ENCODE assay signal across 1 cellular context in the genomic region with DNA sequence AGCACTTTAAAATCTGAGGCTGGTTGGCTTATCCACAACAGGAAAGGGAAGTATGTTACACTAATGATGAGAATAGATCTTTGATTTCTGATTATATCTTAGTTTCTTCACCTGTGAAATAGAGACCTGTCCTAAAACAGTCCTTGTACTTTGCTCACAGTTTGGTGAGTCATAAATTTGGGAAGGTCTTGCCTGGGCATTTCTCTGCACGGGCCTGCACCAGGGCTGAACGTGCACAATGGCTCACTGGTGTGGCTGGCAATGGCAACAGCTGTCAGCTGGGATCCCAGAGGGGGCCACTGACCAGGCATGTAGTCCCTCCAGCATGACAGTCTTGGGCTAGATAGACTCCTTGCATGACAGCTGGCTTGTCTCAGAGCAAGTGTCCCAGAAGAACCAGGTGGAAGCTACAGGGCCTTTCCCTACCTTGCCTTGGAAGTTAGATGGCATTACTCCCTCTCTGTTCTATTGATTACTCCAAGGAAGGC.
TF ChIP-seq lines count a peak whose summit lies in the region.

No MANE protein-coding gene starts in this region.

TF ChIP-seq in H1, 55 proteins besides CTCF, POLR2A, EP300 and RAD21:
- TF ChIP-seq TCF12 (IDR thresholded peaks at IDR 0.05; ENCODE audit: low read depth, low read length) (no peak), SIN3A (conservative IDR thresholded peaks at IDR 0.05 in 1 of 2, IDR thresholded peaks at IDR 0.05 in 1 of 2; ENCODE audit: low read depth in 1 of 2, low read length in 2 of 2) (no peak), JUN (IDR thresholded peaks at IDR 0.05; ENCODE audit: low read depth, low read length) (no peak), MAX (IDR thresholded peaks at IDR 0.05) (no peak), RBBP5 (IDR thresholded peaks at IDR 0.05; ENCODE audit: borderline replicate concordance, low read depth, low read length) (no peak), GABPA (IDR thresholded peaks at IDR 0.05; ENCODE audit: borderline replicate concordance, insufficient read depth, low read length) (no peak), BRCA1 (IDR thresholded peaks at IDR 0.05; ENCODE audit: low read depth, low read length) (no peak), TEAD4 (IDR thresholded peaks at IDR 0.05; ENCODE audit: low read depth, low read length) (no peak), SIX5 (IDR thresholded peaks at IDR 0.05; ENCODE audit: low read depth, low read length) (no peak), EGR1 (IDR thresholded peaks at IDR 0.05; ENCODE audit: borderline replicate concordance, low read depth, low read length) (no peak), KDM5A (IDR thresholded peaks at IDR 0.05; ENCODE audit: low read length) (no peak), BCL11A (IDR thresholded peaks at IDR 0.05; ENCODE audit: low read depth in 2 of 2, low read length in 2 of 2) (no peak), NRF1 (IDR thresholded peaks at IDR 0.05; ENCODE audit: low read depth, low read length) (no peak), PHF8 (conservative IDR thresholded peaks at IDR 0.05; ENCODE audit: low read depth, low read length) (no peak), HDAC6 (IDR thresholded peaks at IDR 0.05; ENCODE audit: low read depth, low read length) (no peak), SP4 (IDR thresholded peaks at IDR 0.05; ENCODE audit: low read length) (no peak)
TF ChIP-seq in H1: peak in this region for 0.
